12 cellular contexts compared by ENCODE assay signal in genomic region chr13:74573654-74574053, GRCh38.
DNase-seq lines count a peak whose midpoint lies in the region; TF ChIP-seq lines count a peak whose summit lies in the region.
"Had no signal": no experiment of that assay in that cellular context is flagged by ENCODE, and none has a peak within 500 bp of the region (broad histone marks: within the 10 kb centered on the region; RNA-seq: fewer than 3 reads in every experiment).

No MANE protein-coding gene starts in this region.

- H3K27me3 ChIP-seq in osteoblast (ENCODE audit: insufficient read depth, low read length) (no peaks in the 10 kb centered on the region), trophoblast cell (ENCODE audit: insufficient read depth, low read length) (no peaks in the 10 kb centered on the region)

- 84 to 87% methylated on average over 7 of the region's 7 CpGs for WGBS in lower leg skin, 2 donors
- no CpG with 5 or more reads among the region's 7 CpGs for WGBS in trophoblast cell (ENCODE audit: extremely low coverage, insufficient coverage, insufficient read length)

- H4K12ac ChIP-seq in trophoblast cell (ENCODE audit: low read depth, low read length) = no peak overlapping the region

- no peak overlapping the region for H2BK120ac ChIP-seq in trophoblast cell (ENCODE audit: insufficient read depth, low read length, poor library complexity)

- no peak overlapping the region for H4K8ac ChIP-seq in trophoblast cell (ENCODE audit: low read depth, low read length)

- H3K79me1 ChIP-seq in trophoblast cell (ENCODE audit: low read length) = no peaks in the 10 kb centered on the region

- H3K4me2 ChIP-seq in osteoblast (ENCODE audit: insufficient read depth, low read length) = no peak overlapping the region
- no peak overlapping the region for H3K4me2 ChIP-seq in trophoblast cell (ENCODE audit: low read length)

- H3K4me3 ChIP-seq in astrocyte of the spinal cord (ENCODE audit: low read depth, low read length) (no peak overlapping the region), osteoblast (ENCODE audit: insufficient read depth, low read length) (no peak overlapping the region), lower leg skin (ENCODE audit: low read depth, poor library complexity, severe bottlenecking) (no peak overlapping the region), trophoblast cell (ENCODE audit: low read depth, low read length) (no peak overlapping the region)
- H3K4me3 ChIP-seq: coronary artery had no signal

- peak; percentile 40 for TF ChIP-seq CTCF in astrocyte of the spinal cord (IDR thresholded peaks at IDR 0.05; ENCODE audit: low read depth, low read length)
- peak; percentile 31 for TF ChIP-seq CTCF in osteoblast (IDR thresholded peaks at IDR 0.05; ENCODE audit: extremely low read depth, low read depth, low read length)
- no peak for TF ChIP-seq CTCF in lower leg skin (IDR thresholded peaks at IDR 0.05)

- H3K4me1 ChIP-seq in osteoblast (ENCODE audit: insufficient read depth, low read length) (peaks cover 9% of the 10 kb centered on the region), trophoblast cell (ENCODE audit: control insufficient read depth in 1 of 2, insufficient read depth in 2 of 2, low read length in 2 of 2) (peaks cover 0 to 6% of the 10 kb centered on the region in 2 experiments)

- H3K79me2 ChIP-seq in osteoblast (ENCODE audit: insufficient read depth, low read length) (no peaks in the 10 kb centered on the region), trophoblast cell (ENCODE audit: control insufficient read depth, insufficient read depth, low read length, poor library complexity) (no peaks in the 10 kb centered on the region)

- no peak overlapping the region for H4K91ac ChIP-seq in trophoblast cell (ENCODE audit: low read depth, low read length)

- intact Hi-C loops in lower leg skin (cut with DNase I; ENCODE audit: low total_unique reads) = no loop called here

- H3K27ac ChIP-seq in osteoblast (ENCODE audit: low read depth, low read length) = no peak overlapping the region
- H3K27ac ChIP-seq in trophoblast cell (ENCODE audit: low read depth, low read length) = no peak overlapping the region
- H3K27ac ChIP-seq: coronary artery had no signal

- no peak overlapping the region for H2BK5ac ChIP-seq in trophoblast cell (ENCODE audit: low read depth, low read length, poor library complexity)

- H3K36me3 ChIP-seq in osteoblast (ENCODE audit: insufficient read depth, low read length) (no peaks in the 10 kb centered on the region), trophoblast cell (ENCODE audit: control insufficient read depth in 1 of 2, insufficient read depth in 2 of 2, low read length in 2 of 2) (no peaks in the 10 kb centered on the region)

- H4K20me1 ChIP-seq in osteoblast (ENCODE audit: insufficient read depth, low read length) = no peaks in the 10 kb centered on the region

- H3K23ac ChIP-seq in trophoblast cell (ENCODE audit: low read length) = no peak overlapping the region

- peak; percentile 33 to 36 for DNase-seq in activated T-cell treated with anti-CD3 and anti-CD28 coated beads, Interleukin-2, amount 50 U/mL, for 48 hours
- DNase-seq in activated T-cell treated with anti-CD3 and anti-CD28 coated beads, Interleukin-2, amount 50 U/mL, for 1 hour = no peak
- peak; percentile 15 for DNase-seq in HuH-7 (ENCODE audit: low spot score)
- DNase-seq in astrocyte of the spinal cord (ENCODE audit: low read depth, low spot score) = no peak
- DNase-seq in osteoblast (ENCODE audit: insufficient read length, low spot score, missing footprints) = no peak
- DNase-seq in NCI-H2107 (lab: John Stamatoyannopoulos, UW) = no peak
- no peak for DNase-seq in lower leg skin (ENCODE audit: low spot score in 2 of 2)
- DNase-seq in trophoblast cell = no peak
- DNase-seq: CD8-positive, alpha-beta T cell; NCI-H510A; T-cell had no signal

- no peak overlapping the region for H3K4ac ChIP-seq in trophoblast cell (ENCODE audit: low read depth, low read length)

- no peak overlapping the region for H2AFZ ChIP-seq in osteoblast (ENCODE audit: low read length)
- no peak overlapping the region for H2AFZ ChIP-seq in trophoblast cell (ENCODE audit: insufficient read depth, low read length, poor library complexity)

- in situ Hi-C loops in astrocyte of the spinal cord (cut with HindIII; ENCODE audit: low sequenced_read_pairs) = no loop called here

- no peak overlapping the region for H2AK5ac ChIP-seq in trophoblast cell (ENCODE audit: low read length)

- no peak for TF ChIP-seq POLR2A in lower leg skin (IDR thresholded peaks at IDR 0.05)

- H3K14ac ChIP-seq in trophoblast cell (ENCODE audit: low read length) = no peak overlapping the region

- H3K9ac ChIP-seq in trophoblast cell (ENCODE audit: low read length) = no peak overlapping the region

- no peak overlapping the region for H2BK12ac ChIP-seq in trophoblast cell (ENCODE audit: low read length)

- no peak overlapping the region for H3K18ac ChIP-seq in trophoblast cell (ENCODE audit: low read length)

- no peaks in the 10 kb centered on the region for H3K9me3 ChIP-seq in osteoblast (ENCODE audit: low read depth, low read length)
- H3K9me3 ChIP-seq in trophoblast cell (ENCODE audit: insufficient read depth, low read depth, low read length) = no peaks in the 10 kb centered on the region

Comparison
In these comparisons a context has a peak if more than half of its experiments do, and no peak if none do; other contexts are left out.
1. DNase-seq: peak in activated T-cell treated with anti-CD3 and anti-CD28 coated beads, Interleukin-2, amount 50 U/mL, for 48 hours (2 of 2) and HuH-7 (single experiment); none in activated T-cell treated with anti-CD3 and anti-CD28 coated beads, Interleukin-2, amount 50 U/mL, for 1 hour (single experiment), astrocyte of the spinal cord (single experiment), osteoblast (single experiment), NCI-H2107 (single experiment), lower leg skin (0 of 2) and trophoblast cell (0 of 2).
2. CTCF ChIP-seq: peak in astrocyte of the spinal cord (single experiment) and osteoblast (single experiment); none in lower leg skin (0 of 3).